In the genomic region with DNA sequence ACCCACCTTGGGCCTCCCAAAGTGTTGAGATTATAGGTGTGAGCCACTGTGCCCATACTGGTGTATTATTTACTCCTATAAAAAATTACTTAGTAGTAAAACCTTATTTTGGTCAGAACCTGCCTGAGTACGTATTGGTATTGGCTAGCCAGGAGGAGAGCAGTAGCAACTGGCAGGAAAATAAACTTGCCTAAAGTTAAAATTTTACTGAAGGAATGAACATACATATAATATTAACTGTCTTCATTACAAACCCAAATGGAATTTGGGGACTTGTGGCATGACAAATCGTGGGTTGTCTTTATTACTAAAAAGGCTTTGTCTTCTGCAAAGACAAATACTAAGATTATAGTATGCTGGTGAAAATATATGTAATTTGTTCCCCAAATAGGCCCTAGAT, we compare ENCODE assay signal across 18 cellular contexts.
"Had no signal": no experiment of that assay in that cellular context is flagged by ENCODE, and none has a peak within 500 bp of the region (broad histone marks: within the 10 kb centered on the region; RNA-seq: fewer than 3 reads in every experiment).

No MANE protein-coding gene starts in this region.

- H3K9me3 ChIP-seq: ascending aorta, ovary, spleen, upper lobe of right lung had no signal

- H3K27me3 ChIP-seq: ascending aorta, ovary, spleen, upper lobe of right lung had no signal

- DNase-seq: activated CD4-positive, alpha-beta T cell treated with anti-CD3 and anti-CD28 coated beads, Interleukin-2, amount 10 ng/mL, durations not matched to agents 24 days and 14 days; activated CD8-positive, alpha-beta T cell treated with anti-CD3 and anti-CD28 coated beads for 36 hours; activated naive CD4-positive, alpha-beta T cell treated with anti-CD3 and anti-CD28 coated beads, Interleukin-2, amount 50 U/mL, for 16 hours; activated T-cell treated with anti-CD3 and anti-CD28 coated beads, Interleukin-2, amount 50 U/mL, for 4 hours; effector CD4-positive, alpha-beta T cell; immature natural killer cell; kidney glomerular epithelial cell; mesendoderm; naive thymus-derived CD8-positive, alpha-beta T cell; ovary; spleen; stimulated activated CD4-positive, alpha-beta T cell treated with anti-CD3 and anti-CD28 coated beads, Interleukin-4, amount 100 ng/mL, for 4 hours; T-cell; upper lobe of right lung had no signal

- ATAC-seq: activated CD8-positive, alpha-beta T cell treated with anti-CD3 and anti-CD28 coated beads for 36 hours; activated T-cell treated with anti-CD3 and anti-CD28 coated beads, Interleukin-2, amount 50 U/mL, for 4 hours; esophagus mucosa; naive thymus-derived CD8-positive, alpha-beta T cell; sciatic nerve; stimulated activated memory B cell treated with anti-CD40 and anti-IgM and Interleukin-4, amounts not matched to agents 10 μg/mL and 1 μg/mL and 100 μg/mL, for 72 hours; T-cell; upper lobe of right lung had no signal

- H3K4me3 ChIP-seq: ascending aorta, ovary, spleen, upper lobe of right lung had no signal

- H3K36me3 ChIP-seq: ovary had no signal

- H3K27ac ChIP-seq: ascending aorta, ovary, spleen, upper lobe of right lung had no signal
